In the genomic region with DNA sequence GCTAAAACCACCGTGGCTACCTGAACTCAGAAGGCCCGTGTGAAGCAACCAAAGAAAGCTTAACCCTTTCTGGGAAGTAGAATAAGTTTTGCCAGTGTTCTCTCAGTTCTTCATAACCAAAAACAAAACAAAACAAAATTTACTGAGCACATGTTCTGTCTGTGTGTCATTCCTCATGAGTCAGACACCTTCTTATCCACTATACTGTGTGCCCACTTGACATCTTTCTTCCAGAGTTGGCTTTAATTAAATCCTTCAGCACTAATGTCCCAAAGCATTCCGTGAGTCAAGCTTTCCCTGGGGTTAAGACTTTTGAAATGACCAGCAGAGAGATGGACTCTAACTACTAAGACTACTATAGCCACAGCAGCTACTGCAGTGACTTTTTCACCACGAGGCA, we compare ENCODE assay signal across 9 cellular contexts.
DNase-seq lines count a peak whose midpoint lies in the region; ATAC-seq and TF ChIP-seq lines count a peak whose summit lies in the region.
"Had no signal": no experiment of that assay in that cellular context is flagged by ENCODE, and none has a peak within 500 bp of the region (broad histone marks: within the 10 kb centered on the region; RNA-seq: fewer than 3 reads in every experiment).

No MANE protein-coding gene starts in this region.

- no peak for TF ChIP-seq CTCF in fibroblast of pulmonary artery (IDR thresholded peaks at IDR 0.05; ENCODE audit: low read length, missing control alignments)

- H3K27ac Mint-ChIP-seq in T-helper 2 cell treated with Interferon-gamma antibody and Interleukin-4, amounts not matched to agents 5 μg/mL and 100 μg/mL, for 36 hours: peak overlapping the region; percentile 28
- no peak overlapping the region for H3K27ac Mint-ChIP-seq in T-helper 17 cell
- H3K27ac Mint-ChIP-seq in stimulated activated naive CD8-positive, alpha-beta T cell treated with anti-CD3 and anti-CD28 coated beads, Interleukin-15, amount 100 ng/mL, for 72 hours: peak overlapping the region in 1 of 2 donors; percentile 90

- H3K4me3 Mint-ChIP-seq in T-helper 2 cell treated with Interferon-gamma antibody and Interleukin-4, amounts not matched to agents 5 μg/mL and 100 μg/mL, for 36 hours: peak overlapping the region; percentile 52
- peak overlapping the region; percentile 15 for H3K4me3 Mint-ChIP-seq in T-helper 17 cell
- peak overlapping the region; percentile 70 to 81 for H3K4me3 Mint-ChIP-seq in stimulated activated naive CD8-positive, alpha-beta T cell treated with anti-CD3 and anti-CD28 coated beads, Interleukin-15, amount 100 ng/mL, for 72 hours

- peaks cover 4% of the 10 kb centered on the region for H3K36me3 Mint-ChIP-seq in T-helper 2 cell treated with Interferon-gamma antibody and Interleukin-4, amounts not matched to agents 5 μg/mL and 100 μg/mL, for 36 hours (ENCODE audit: low read depth)
- H3K36me3 Mint-ChIP-seq in T-helper 17 cell (ENCODE audit: low read depth): no peaks in the 10 kb centered on the region

- peaks cover 2% of the 10 kb centered on the region for H3K9me3 ChIP-seq in T-helper 17 cell (ENCODE audit: control insufficient read depth, low read length, poor library complexity, severe bottlenecking)

- ATAC-seq in T-helper 17 cell (no peak), GM21526 (IDR thresholded peaks at IDR 0.05; ENCODE audit: low FRiP score, unreplicated experiment) (no peak)
- ATAC-seq in stimulated activated naive CD8-positive, alpha-beta T cell treated with anti-CD3 and anti-CD28 coated beads, Interleukin-15, amount 100 ng/mL, for 72 hours: peak; percentile 57

- DNase-seq in T-helper 2 cell treated with Interferon-gamma antibody and Interleukin-4, amounts not matched to agents 5 μg/mL and 100 μg/mL, for 36 hours (ENCODE audit: low spot score): no peak
- no peak for DNase-seq in T-helper 2 cell
- no peak for DNase-seq in T-helper 17 cell
- peak; percentile 37 for DNase-seq in fibroblast of pulmonary artery (ENCODE audit: low read depth)
- no peak for DNase-seq in stimulated activated naive CD8-positive, alpha-beta T cell treated with anti-CD3 and anti-CD28 coated beads, Interleukin-15, amount 100 ng/mL, for 72 hours
- no peak for DNase-seq in NK-92 (lab: John Stamatoyannopoulos, UW; ENCODE audit: unreplicated experiment)
- no peak for DNase-seq in dedifferentiated amniotic fluid mesenchymal stem cell (ENCODE audit: extremely low spot score)
- DNase-seq: MV-4-11 had no signal

- no peak overlapping the region for H3K4me3 ChIP-seq in fibroblast of pulmonary artery (replicated peaks; ENCODE audit: low read depth, low read length)

- H3K9me3 Mint-ChIP-seq in T-helper 2 cell treated with Interferon-gamma antibody and Interleukin-4, amounts not matched to agents 5 μg/mL and 100 μg/mL, for 36 hours: no peaks in the 10 kb centered on the region
- peaks cover 0 to 4% of the 10 kb centered on the region in 2 donors for H3K9me3 Mint-ChIP-seq in stimulated activated naive CD8-positive, alpha-beta T cell treated with anti-CD3 and anti-CD28 coated beads, Interleukin-15, amount 100 ng/mL, for 72 hours

- peaks cover 21% of the 10 kb centered on the region for H3K4me1 Mint-ChIP-seq in T-helper 2 cell treated with Interferon-gamma antibody and Interleukin-4, amounts not matched to agents 5 μg/mL and 100 μg/mL, for 36 hours (ENCODE audit: low read depth)
- peaks cover 13% of the 10 kb centered on the region for H3K4me1 Mint-ChIP-seq in T-helper 17 cell
- peaks cover 50% of the 10 kb centered on the region for H3K4me1 Mint-ChIP-seq in stimulated activated naive CD8-positive, alpha-beta T cell treated with anti-CD3 and anti-CD28 coated beads, Interleukin-15, amount 100 ng/mL, for 72 hours

- H3K27me3 Mint-ChIP-seq in T-helper 2 cell treated with Interferon-gamma antibody and Interleukin-4, amounts not matched to agents 5 μg/mL and 100 μg/mL, for 36 hours (ENCODE audit: low read depth): no peaks in the 10 kb centered on the region
- H3K27me3 Mint-ChIP-seq in T-helper 17 cell: peaks cover 24% of the 10 kb centered on the region
- H3K27me3 Mint-ChIP-seq in stimulated activated naive CD8-positive, alpha-beta T cell treated with anti-CD3 and anti-CD28 coated beads, Interleukin-15, amount 100 ng/mL, for 72 hours: no peaks in the 10 kb centered on the region

Comparison
In these comparisons a context has a peak if more than half of its experiments do, and no peak if none do; other contexts are left out.
1. H3K4me3 Mint-ChIP-seq: peak in every context shown above with its lines; median percentile 76 in stimulated activated naive CD8-positive, alpha-beta T cell treated with anti-CD3 and anti-CD28 coated beads, Interleukin-15, amount 100 ng/mL, for 72 hours; 52 in T-helper 2 cell treated with Interferon-gamma antibody and Interleukin-4, amounts not matched to agents 5 μg/mL and 100 μg/mL, for 36 hours; 15 in T-helper 17 cell.